In the genomic region with DNA sequence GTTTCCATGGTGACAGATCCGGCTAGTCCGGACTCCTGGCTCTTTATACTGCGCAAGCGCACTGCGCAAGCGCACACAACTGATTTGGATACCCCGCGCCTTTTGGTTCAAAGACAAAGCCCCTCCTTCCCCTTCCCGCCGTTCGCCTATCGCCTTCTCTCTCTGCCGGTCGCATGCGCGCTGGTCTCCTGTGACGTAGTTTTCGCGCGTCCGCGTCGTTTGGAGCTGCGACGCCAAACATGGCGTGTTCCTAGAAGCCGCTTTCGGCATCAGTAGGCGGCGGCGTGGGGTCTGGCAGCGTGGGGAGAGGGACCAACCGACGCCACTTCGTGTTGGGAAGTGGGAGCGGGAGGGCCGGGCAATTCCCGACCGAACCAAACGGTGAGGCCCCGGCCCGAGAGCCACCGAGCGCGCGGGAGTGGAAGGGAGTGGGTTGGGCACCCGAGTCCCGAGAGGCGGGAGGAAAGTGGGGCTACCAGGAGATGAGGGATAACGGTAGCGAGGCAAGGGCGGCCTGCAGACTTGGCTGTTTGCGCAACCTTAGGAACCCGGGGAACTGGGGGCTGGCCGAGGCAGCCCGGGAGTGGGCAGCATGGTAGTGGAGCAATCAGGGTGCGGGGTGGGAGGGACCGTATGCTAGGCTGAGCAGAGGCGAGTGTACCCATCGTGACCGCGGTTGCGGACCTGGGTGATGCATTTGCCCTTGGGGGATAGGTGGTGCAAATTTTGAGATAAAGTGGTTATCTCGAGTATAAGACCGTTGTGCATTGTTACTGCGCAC, we compare ENCODE assay signal across 8 cellular contexts. TPM values are rescaled to one million over a fixed set of nuclear protein-coding genes. Genes with fewer than 3 reads are reported as not detected.
DNase-seq lines count a peak whose midpoint lies in the region; ATAC-seq and TF ChIP-seq lines count a peak whose summit lies in the region.

A gene (plus strand): TSS at position 215 of the 781 bp plus-strand sequence. CDS start 24,517 bp downstream, outside the sequence.

- H3K36me3 Mint-ChIP-seq in central memory CD8-positive, alpha-beta T cell (ENCODE audit: insufficient read depth) = peaks cover 12% of the 10 kb centered on the region

- peak; percentile 15 to 38 (median 25) for TF ChIP-seq POLR2A in spleen (IDR thresholded peaks at IDR 0.05)

- TF ChIP-seq CTCF in AG09309 (IDR thresholded peaks at IDR 0.05; ENCODE audit: control insufficient read depth, insufficient read depth, low read depth, low read length, missing control alignments) = no peak
- peak in 1 of 11 experiments; percentile 29 for TF ChIP-seq CTCF in spleen (IDR thresholded peaks at IDR 0.05 in 8 of 11, conservative IDR thresholded peaks at IDR 0.05 in 3 of 11)

- H3K4me3 ChIP-seq in AG09309 (ENCODE audit: control insufficient read depth, low read depth, low read length) (peak within 1 kb of the TSS; percentile 96), spleen (peak within 1 kb of the TSS; percentile 94 to 100 (median 98))

- intact Hi-C loops in spleen (cut with DNase I; ENCODE audit: low total_unique reads) = no loop called here

- WGBS in spleen, 5 donors = 0 to 1% (median 0%) methylated on average over 60 to 66 of the region's 66 CpGs

- H3K9me3 Mint-ChIP-seq in central memory CD8-positive, alpha-beta T cell = no peaks in the 10 kb centered on the region

- peaks cover 0 to 1% (median 0%) of the 10 kb centered on the region in 6 donors for H3K36me3 ChIP-seq in spleen

- H3K27ac Mint-ChIP-seq in central memory CD8-positive, alpha-beta T cell (ENCODE audit: low read depth) = peak within 1 kb of the TSS; percentile 93

- peak within 1 kb of the TSS; percentile 90 for H3K4me3 Mint-ChIP-seq in central memory CD8-positive, alpha-beta T cell

- no peaks in the 10 kb centered on the region for H3K9me3 ChIP-seq in spleen

- H3K27ac ChIP-seq in spleen = peak within 1 kb of the TSS in 6 of 8 donors; percentile 63 to 89 (median 82)

- H3K27me3 Mint-ChIP-seq in central memory CD8-positive, alpha-beta T cell = no peaks in the 10 kb centered on the region

- DNase-seq in AG09309 (ENCODE audit: low read depth) (peak; percentile 95), NCI-H446 (lab: John Stamatoyannopoulos, UW) (peak; percentile 96 to 98), inferior parietal cortex (ENCODE audit: extremely low spot score) (peak; percentile 99), spleen (peak; percentile 100)
- DNase-seq in activated CD4-positive, CD25-positive, alpha-beta regulatory T cell treated with anti-CD3 and anti-CD28 coated beads, Interleukin-2, amount 50 U/mL, for 16 hours (ENCODE audit: low read depth, low spot score) = peak; percentile 97
- peak; percentile 98 to 99 for DNase-seq in central memory CD8-positive, alpha-beta T cell (ENCODE audit: low spot score in 2 of 2)

- H3K4me1 Mint-ChIP-seq in central memory CD8-positive, alpha-beta T cell = peaks cover 23% of the 10 kb centered on the region

- no peaks in the 10 kb centered on the region for H3K27me3 ChIP-seq in spleen (replicated peaks in 1 of 7)

- peaks cover 15 to 43% (median 25%) of the 10 kb centered on the region in 6 donors for H3K4me1 ChIP-seq in spleen

- ATAC-seq in GM19025 (IDR thresholded peaks at IDR 0.05; ENCODE audit: low read depth, unreplicated experiment) (peak; percentile 96), HG03342 (IDR thresholded peaks at IDR 0.05; ENCODE audit: unreplicated experiment) (peak; percentile 93)
- peak; percentile 90 for ATAC-seq in central memory CD8-positive, alpha-beta T cell (replicated peaks; ENCODE audit: extremely low read depth, poor library complexity, severe bottlenecking)

RNA-seq across cellular contexts. Expression of the gene that starts here (rescaled TPM):
- 10 to 100 TPM; 26.4 to 42.2 (median 37.2) TPM for total RNA-seq in spleen
- 10 to 100 TPM in 2 of 3 donors, 1 to 10 TPM in 1; 7.8 to 22.4 (median 11.8) TPM for polyA plus RNA-seq in spleen

Comparison
In these comparisons a context has a peak if more than half of its experiments do, and no peak if none do; other contexts are left out.
1. Peak in every context shown above with its lines: DNase-seq, ATAC-seq, H3K4me3 ChIP-seq and H3K27ac ChIP-seq.